Comparison of ENCODE assay signal across 20 cellular contexts in the genomic region with DNA sequence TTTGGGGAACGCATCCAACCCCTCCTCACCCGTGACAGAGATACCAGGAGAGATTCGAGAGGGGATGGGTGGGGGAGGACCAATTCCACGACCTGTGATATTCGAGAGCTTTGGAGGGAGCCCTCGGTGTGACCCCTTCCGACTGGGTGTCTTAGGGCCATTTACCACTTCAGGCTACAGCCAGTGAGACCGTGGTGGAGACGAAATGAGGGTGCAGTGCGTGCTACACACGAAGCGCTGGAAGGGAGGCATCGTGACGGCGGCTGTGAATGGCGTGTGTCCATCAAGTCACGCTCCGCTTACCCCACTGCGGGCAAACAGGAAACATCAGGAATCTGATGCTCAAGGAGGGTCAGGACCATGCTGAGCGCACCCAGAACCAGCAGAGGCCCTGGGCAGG. TPM values are rescaled to one million over a fixed set of nuclear protein-coding genes. Genes with fewer than 3 reads are reported as not detected.
A peak's percentile ranks its signal among the peaks of the same experiment; 100 is the strongest.
DNase-seq lines count a peak whose midpoint lies in the region; ATAC-seq and TF ChIP-seq lines count a peak whose summit lies in the region.
"Had no signal": no experiment of that assay in that cellular context is flagged by ENCODE, and none has a peak within 500 bp of the region (broad histone marks: within the 10 kb centered on the region; RNA-seq: fewer than 3 reads in every experiment).

No MANE protein-coding gene starts in this region.

- H3K9me3 ChIP-seq in BLaER1 (no peaks in the 10 kb centered on the region), mammary epithelial cell (replicated peaks; ENCODE audit: insufficient read depth, low read length) (no peaks in the 10 kb centered on the region)

- in situ Hi-C loops in mammary epithelial cell (cut with MboI; ENCODE audit: low sequenced_read_pairs in 2 of 2): loop anchor here (5.0 to 10.0 kb wide), 3 partner anchors 75 to 173 kb away; a partner anchor contains a TSS

- no peaks in the 10 kb centered on the region for H3K9me3 Mint-ChIP-seq in natural killer cell

- CTCF ChIA-PET in RWPE1 (lab: Yijun Ruan, JAX): interaction anchor here (0.7 to 1.1 kb wide), 2 partner anchors 32 to 176 kb away, joined by 3 to 4 read pairs; no protein-coding TSS in a partner anchor
- CTCF ChIA-PET in mammary epithelial cell (lab: Charles Lee; ENCODE audit: low non-redundant PET): no interaction called here

- H3K9ac ChIP-seq in BLaER1 (no peak overlapping the region), mammary epithelial cell (ENCODE audit: insufficient read depth, low read length) (no peak overlapping the region)

- H3K36me3 ChIP-seq in BLaER1 (peaks cover 75% of the 10 kb centered on the region), mammary epithelial cell (ENCODE audit: insufficient read depth, low read length) (peaks cover 3% of the 10 kb centered on the region)

- no TSS peak for BruUV-seq in mammary epithelial cell (replicated peaks; lab: Mats Ljungman, UMichigan)

- peak overlapping the region; percentile 14 for H3K4me3 Mint-ChIP-seq in natural killer cell

- H4K20me1 ChIP-seq in BLaER1 (peaks cover 96% of the 10 kb centered on the region), mammary epithelial cell (ENCODE audit: insufficient read depth, low read length) (no peaks in the 10 kb centered on the region)

- peaks cover 35% of the 10 kb centered on the region for H3K4me1 ChIP-seq in BLaER1
- H3K4me1 ChIP-seq in mammary epithelial cell (ENCODE audit: insufficient read depth, low read length): peaks cover 11% of the 10 kb centered on the region

- peaks cover 24 to 31% of the 10 kb centered on the region in 2 donors for H3K4me1 Mint-ChIP-seq in natural killer cell

- no peak overlapping the region for H2AFZ ChIP-seq in mammary epithelial cell (ENCODE audit: low read depth, low read length)

- DNase-seq in DMS53 (lab: John Stamatoyannopoulos, UW) (peak; percentile 51), DMS53 treated with DMSO at 0.1 percent for 48 hours (lab: John Stamatoyannopoulos, UW; ENCODE audit: unreplicated experiment) (no peak), RWPE1 (ENCODE audit: low spot score) (no peak), natural killer cell (no peak), mammary epithelial cell (no peak), 8988T (no peak)
- DNase-seq: DMS79, GOT3, NCI-H1092 treated with DMSO at 0.1 percent for 48 hours, NCI-H1436 treated with DMSO at 0.1 percent for 48 hours had no signal

- no peak overlapping the region for H3K4me3 ChIP-seq in BLaER1
- no peak overlapping the region for H3K4me3 ChIP-seq in mammary epithelial cell (replicated peaks in 1 of 3; ENCODE audit: insufficient read depth in 1 of 3, low read depth in 2 of 3, low read length in 3 of 3)
- H3K4me3 ChIP-seq: SK-N-MC had no signal

- H3K27me3 ChIP-seq in BLaER1 (no peaks in the 10 kb centered on the region), mammary epithelial cell (ENCODE audit: insufficient read depth, low read length) (no peaks in the 10 kb centered on the region)

- intact Hi-C loops in natural killer cell (cut with micrococcal nuclease): loop anchor here (10.0 kb wide), 1 partner anchor 163 kb away; no protein-coding TSS in a partner anchor
- intact Hi-C loops in mammary epithelial cell (cut with micrococcal nuclease): loop anchor here (1.0 to 5.0 kb wide), 4 partner anchors 76 to 375 kb away; a partner anchor contains a TSS

- POLR2A ChIA-PET in RWPE1 (lab: Yijun Ruan, JAX; ENCODE audit: low non-redundant PET): no interaction called here

- WGBS in mammary epithelial cell (ENCODE audit: low coverage, missing lambda C conversion rate): 100% methylated on average over 2 of the region's 20 CpGs

- H3K4me2 ChIP-seq in BLaER1 (peak overlapping the region; percentile 37), mammary epithelial cell (ENCODE audit: insufficient read depth, low read depth, low read length) (no peak overlapping the region)

- TF ChIP-seq CTCF in RWPE1 (conservative IDR thresholded peaks at IDR 0.05; ENCODE audit: low read depth) (no peak), natural killer cell (IDR thresholded peaks at IDR 0.05) (no peak), mammary epithelial cell (conservative IDR thresholded peaks at IDR 0.05 in 1 of 2, IDR thresholded peaks at IDR 0.05 in 1 of 2; ENCODE audit: extremely low read depth in 1 of 2, insufficient read depth in 1 of 2, low read depth in 1 of 2, low read length in 2 of 2) (no peak)

- H3K36me3 Mint-ChIP-seq in natural killer cell: no peaks in the 10 kb centered on the region

- no peaks in the 10 kb centered on the region for H3K27me3 Mint-ChIP-seq in natural killer cell (ENCODE audit: low read depth in 2 of 2)

- peak overlapping the region in 1 of 2 donors; percentile 14 for H3K27ac Mint-ChIP-seq in natural killer cell

- dilution Hi-C loops in mammary epithelial cell (cut with HindIII; ENCODE audit: low sequenced_read_pairs): no loop called here

- H3K27ac ChIP-seq in BLaER1 (peak overlapping the region; percentile 38; the same call in 1 of the 2 replicates), RWPE1 (peak overlapping the region; percentile 59), mammary epithelial cell (ENCODE audit: insufficient read depth, low read depth, low read length) (no peak overlapping the region)
- H3K27ac ChIP-seq: 22Rv1, C4-2B, HL-60, SK-N-MC had no signal

- peaks cover 31% of the 10 kb centered on the region for H3K79me2 ChIP-seq in mammary epithelial cell (ENCODE audit: insufficient read depth, low read length)

- ATAC-seq in natural killer cell: no peak
- ATAC-seq in GM21447 (IDR thresholded peaks at IDR 0.05; ENCODE audit: unreplicated experiment): no peak

RNA-seq across cellular contexts. Expression of a gene that starts 10.4 kb away (rescaled TPM):
- total RNA-seq in natural killer cell (1 to 10 TPM; 2.5 to 6.5 (median 3.8) TPM), mammary epithelial cell (10 to 100 TPM in 1 of 2 donors, 1 to 10 TPM in 1; 5.5 to 10.2 TPM)
- 4.3 TPM for polyA plus RNA-seq in mammary epithelial cell
- 2.4 TPM for polyA minus RNA-seq in mammary epithelial cell

RNA-seq across cellular contexts. Expression of a gene that starts 15.1 kb away (rescaled TPM):
- total RNA-seq in natural killer cell: 1 to 10 TPM in 2 of 3 donors, under 1 TPM in 1; 0.64 to 1.3 (median 1.1) TPM
- total RNA-seq in mammary epithelial cell: under 1 TPM; 0.50 to 0.80 TPM
- polyA plus RNA-seq in mammary epithelial cell: 0.65 TPM
- not detected for polyA minus RNA-seq in mammary epithelial cell
- total RNA-seq: HT-29, NCI-H460, PC-3, RPMI7951 had no signal

RNA-seq across cellular contexts. Expression of a gene that starts 26.9 kb away (rescaled TPM):
- total RNA-seq in natural killer cell (10 to 100 TPM; 13.0 to 15.3 (median 13.8) TPM), mammary epithelial cell (not detected)
- polyA plus RNA-seq in mammary epithelial cell: not detected
- polyA minus RNA-seq in mammary epithelial cell: not detected
- total RNA-seq: HT-29, NCI-H460, PC-3, RPMI7951 had no signal

RNA-seq across cellular contexts. Expression of a gene that starts 32.9 kb away (rescaled TPM):
- total RNA-seq in natural killer cell: not detected
- under 1 TPM; 0.28 to 0.83 TPM for total RNA-seq in mammary epithelial cell
- polyA plus RNA-seq in mammary epithelial cell: 0.62 TPM
- not detected for polyA minus RNA-seq in mammary epithelial cell
- total RNA-seq: HT-29, NCI-H460, PC-3, RPMI7951 had no signal

RNA-seq across cellular contexts. Expression of a gene that starts 44.3 kb away (rescaled TPM):
- total RNA-seq in natural killer cell: 10 to 100 TPM; 48.6 to 56.0 (median 49.5) TPM
- not detected for total RNA-seq in mammary epithelial cell
- not detected for polyA plus RNA-seq in mammary epithelial cell
- polyA minus RNA-seq in mammary epithelial cell: not detected
- total RNA-seq: HT-29, NCI-H460, PC-3, RPMI7951 had no signal

Comparison
In these comparisons a context has a peak if more than half of its experiments do, and no peak if none do; other contexts are left out.
1. RNA of a gene that starts 26.9 kb away (total RNA-seq): 13.0 to 15.3 TPM in natural killer cell; not detected in mammary epithelial cell; every median in the first group is over 10 times any median in the second.